Comparison of ENCODE assay signal across 29 cellular contexts in the genomic region with DNA sequence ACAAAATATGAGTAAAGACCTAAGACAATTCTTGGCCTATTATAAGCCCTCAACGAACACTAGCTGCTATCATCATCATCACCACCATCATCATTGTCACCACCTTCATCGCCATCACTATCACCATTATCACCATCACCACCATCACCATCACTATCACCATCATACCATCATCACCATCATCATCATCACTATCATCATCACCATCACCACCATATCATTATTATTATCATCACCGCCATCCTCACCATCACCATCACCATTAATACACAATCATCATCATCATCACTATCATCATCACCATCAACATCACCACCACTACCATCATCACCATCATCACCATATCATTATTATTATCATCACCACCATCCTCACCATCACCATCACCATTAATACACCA.
"Had no signal": no experiment of that assay in that cellular context is flagged by ENCODE, and none has a peak within 500 bp of the region (broad histone marks: within the 10 kb centered on the region; RNA-seq: fewer than 3 reads in every experiment).

No MANE protein-coding gene starts in this region.

- FAIRE-seq: keratinocyte, pancreas, small intestine had no signal

- H3K9me3 Mint-ChIP-seq: naive thymus-derived CD8-positive, alpha-beta T cell; nephron; neural crest cell; stimulated activated memory B cell treated with anti-CD40 and anti-IgM and Interleukin-4, amounts not matched to agents 10 μg/mL and 1 μg/mL and 100 μg/mL, for 72 hours; stimulated activated naive CD8-positive, alpha-beta T cell treated with anti-CD3 and anti-CD28 coated beads, Interleukin-15, amount 100 ng/mL, for 72 hours; type B pancreatic cell had no signal

- H3K36me3 ChIP-seq: lower lobe of right lung, pancreas, prostate gland, sigmoid colon, spleen, tibial nerve, vagina had no signal

- H3K36me3 Mint-ChIP-seq: naive thymus-derived CD8-positive, alpha-beta T cell; stimulated activated memory B cell treated with anti-CD40 and anti-IgM and Interleukin-4, amounts not matched to agents 10 μg/mL and 1 μg/mL and 100 μg/mL, for 72 hours; type B pancreatic cell had no signal

- H3K4me3 ChIP-seq: lower lobe of right lung, pancreas, prostate gland, sigmoid colon, spleen, tibial nerve, vagina had no signal

- H3K27me3 ChIP-seq: pancreas, sigmoid colon, tibial nerve, vagina had no signal

- H3K4me1 ChIP-seq: lower lobe of right lung, pancreas, prostate gland, sigmoid colon, spleen, tibial nerve, vagina had no signal

- ATAC-seq: left cardiac atrium; left lobe of liver; left ventricle myocardium superior; lower lobe of right lung; naive thymus-derived CD8-positive, alpha-beta T cell; pancreas; right cardiac atrium; stimulated activated memory B cell treated with anti-CD40 and anti-IgM and Interleukin-4, amounts not matched to agents 10 μg/mL and 1 μg/mL and 100 μg/mL, for 72 hours; stimulated activated naive CD8-positive, alpha-beta T cell treated with anti-CD3 and anti-CD28 coated beads, Interleukin-15, amount 100 ng/mL, for 72 hours had no signal

- H3K9me3 ChIP-seq: lower lobe of right lung, pancreas, prostate gland, sigmoid colon, spleen, tibial nerve, vagina had no signal

- H3K4me3 Mint-ChIP-seq: naive thymus-derived CD8-positive, alpha-beta T cell; nephron; neural crest cell; stimulated activated memory B cell treated with anti-CD40 and anti-IgM and Interleukin-4, amounts not matched to agents 10 μg/mL and 1 μg/mL and 100 μg/mL, for 72 hours; stimulated activated naive CD8-positive, alpha-beta T cell treated with anti-CD3 and anti-CD28 coated beads, Interleukin-15, amount 100 ng/mL, for 72 hours; type B pancreatic cell had no signal

- DNase-seq: hypothalamus; kidney glomerular epithelial cell; left cardiac atrium; left ventricle myocardium superior; lower lobe of right lung; mammary epithelial cell; mesenchymal stem cell; naive thymus-derived CD8-positive, alpha-beta T cell; nucleus accumbens; pancreas; posterior cingulate gyrus; retina; right cardiac atrium; sigmoid colon; small intestine; spleen; stimulated activated CD4-positive, alpha-beta T cell treated with anti-CD3 and anti-CD28 coated beads, Interleukin-4, amount 100 ng/mL, for 24 hours; stimulated activated naive CD4-positive, alpha-beta T cell treated with Interleukin-2 at 50 U/mL for 16 hours; stimulated activated naive CD8-positive, alpha-beta T cell treated with anti-CD3 and anti-CD28 coated beads, Interleukin-15, amount 100 ng/mL, for 72 hours; substantia nigra had no signal

- H3K27ac Mint-ChIP-seq: naive thymus-derived CD8-positive, alpha-beta T cell; nephron; stimulated activated memory B cell treated with anti-CD40 and anti-IgM and Interleukin-4, amounts not matched to agents 10 μg/mL and 1 μg/mL and 100 μg/mL, for 72 hours; stimulated activated naive CD8-positive, alpha-beta T cell treated with anti-CD3 and anti-CD28 coated beads, Interleukin-15, amount 100 ng/mL, for 72 hours; type B pancreatic cell had no signal

- H3K4me1 Mint-ChIP-seq: nephron; neural crest cell; stimulated activated memory B cell treated with anti-CD40 and anti-IgM and Interleukin-4, amounts not matched to agents 10 μg/mL and 1 μg/mL and 100 μg/mL, for 72 hours; stimulated activated naive CD8-positive, alpha-beta T cell treated with anti-CD3 and anti-CD28 coated beads, Interleukin-15, amount 100 ng/mL, for 72 hours had no signal

- H3K27ac ChIP-seq: lower lobe of right lung, pancreas, prostate gland, sigmoid colon, spleen, tibial nerve, vagina had no signal
